2 cellular contexts compared by ENCODE assay signal in the genomic region with DNA sequence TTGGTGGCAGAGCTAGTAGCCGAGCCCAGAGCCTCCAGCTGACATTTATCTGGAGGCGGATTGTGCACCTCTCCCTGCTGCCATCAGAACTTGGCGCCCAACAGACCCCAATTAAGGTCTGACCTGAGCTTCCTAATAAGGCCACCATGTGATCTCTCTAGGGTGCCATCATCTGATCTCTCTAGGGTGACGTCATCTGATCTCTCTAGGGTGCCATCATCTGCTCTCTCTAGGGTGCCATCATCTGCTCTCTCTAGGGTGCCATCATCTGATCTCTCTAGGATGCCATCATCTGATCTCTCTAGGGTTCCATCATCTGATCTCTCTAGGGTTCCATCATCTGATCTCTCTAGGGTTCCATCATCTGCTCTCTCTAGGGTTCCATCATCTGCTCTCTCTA.
A peak's percentile ranks its signal among the peaks of the same experiment; 100 is the strongest.
TF ChIP-seq lines count a peak whose summit lies in the region.

No MANE protein-coding gene starts in this region.

TF ChIP-seq in HepG2, 621 proteins besides CTCF, POLR2A, EP300 and RAD21:
- TF ChIP-seq CREB1 (IDR thresholded peaks at IDR 0.05): peak; percentile 94
- TF ChIP-seq CREB1 (CRISPR knock-in tag; IDR thresholded peaks at IDR 0.05): no peak
- peak; percentile 99 for TF ChIP-seq ATF7 (IDR thresholded peaks at IDR 0.05)
- no peak for TF ChIP-seq ATF7 (CRISPR knock-in tag; IDR thresholded peaks at IDR 0.05)
- no peak for TF ChIP-seq ZNF713 (CRISPR knock-in tag; IDR thresholded peaks at IDR 0.05)

TF ChIP-seq in GM12878, 131 proteins besides CTCF, POLR2A, EP300 and RAD21:
- TF ChIP-seq IKZF1 (conservative IDR thresholded peaks at IDR 0.05) (no peak), ATF7 (IDR thresholded peaks at IDR 0.05; ENCODE audit: low read depth) (peak; percentile 40; the same call in 1 of the 2 replicates)
